Comparison of ENCODE assay signal across 24 cellular contexts in the genomic region with DNA sequence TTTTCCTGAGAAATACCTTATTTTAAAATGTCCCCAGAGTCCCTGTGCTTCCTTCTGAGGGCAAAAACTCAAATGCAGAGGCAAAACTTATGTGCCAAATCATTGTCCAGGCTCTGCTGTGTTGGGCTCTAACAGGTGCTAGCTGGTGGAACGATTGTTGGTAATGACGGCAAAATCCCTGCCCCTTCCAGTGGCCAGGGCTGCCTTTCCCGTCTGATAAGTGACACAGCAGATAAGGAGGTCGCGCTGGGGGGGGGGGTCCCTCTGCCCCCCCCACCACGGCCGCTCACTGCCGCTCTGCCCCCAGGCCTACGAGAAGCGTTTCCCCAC. TPM values are rescaled to one million over a fixed set of nuclear protein-coding genes. Genes with fewer than 3 reads are reported as not detected.
DNase-seq lines count a peak whose midpoint lies in the region; ATAC-seq and TF ChIP-seq lines count a peak whose summit lies in the region.
"Had no signal": no experiment of that assay in that cellular context is flagged by ENCODE, and none has a peak within 500 bp of the region (broad histone marks: within the 10 kb centered on the region; RNA-seq: fewer than 3 reads in every experiment).

No MANE protein-coding gene starts in this region.

- H3K27ac Mint-ChIP-seq in GM23338 (no peak overlapping the region; the same call in 1 of the 2 replicates), progenitor cell of endocrine pancreas (no peak overlapping the region)
- H3K27ac Mint-ChIP-seq in activated T-helper 17 cell treated with anti-CD3 and anti-CD28 coated beads, Interleukin-2, amount 50 U/mL, for 72 hours = no peak overlapping the region
- H3K27ac Mint-ChIP-seq: activated naive CD4-positive, alpha-beta T cell treated with anti-CD3 and anti-CD28 coated beads, Interleukin-2, amount 50 U/mL, for 24 hours; CD8-positive, alpha-beta T cell; nephron; stimulated activated memory B cell treated with anti-CD40 and anti-IgM and Interleukin-4, amounts not matched to agents 10 μg/mL and 1 μg/mL and 100 μg/mL, for 72 hours; T-cell had no signal

- H3K79me2 ChIP-seq in GM23338 (replicated peaks; ENCODE audit: insufficient read depth) (no peaks in the 10 kb centered on the region), Karpas-422 (ENCODE audit: low read length) (no peaks in the 10 kb centered on the region)

- H3K4me3 Mint-ChIP-seq in GM23338 = peak overlapping the region; percentile 65
- H3K4me3 Mint-ChIP-seq in progenitor cell of endocrine pancreas (ENCODE audit: low read depth) = peak overlapping the region; percentile 41
- no peak overlapping the region for H3K4me3 Mint-ChIP-seq in activated T-helper 17 cell treated with anti-CD3 and anti-CD28 coated beads, Interleukin-2, amount 50 U/mL, for 72 hours
- H3K4me3 Mint-ChIP-seq: activated naive CD4-positive, alpha-beta T cell treated with anti-CD3 and anti-CD28 coated beads, Interleukin-2, amount 50 U/mL, for 24 hours; CD8-positive, alpha-beta T cell; nephron; stimulated activated memory B cell treated with anti-CD40 and anti-IgM and Interleukin-4, amounts not matched to agents 10 μg/mL and 1 μg/mL and 100 μg/mL, for 72 hours; T-cell had no signal

- no peaks in the 10 kb centered on the region for H3F3A ChIP-seq in GM23338 (replicated peaks; ENCODE audit: low read depth)

- no peaks in the 10 kb centered on the region for H3K9me2 ChIP-seq in GM23338 (ENCODE audit: insufficient read depth)
- H3K9me2 ChIP-seq in Karpas-422 (replicated peaks; ENCODE audit: insufficient read depth, low read length) = no peaks in the 10 kb centered on the region

- TF ChIP-seq CTCF in GM23338 (conservative IDR thresholded peaks at IDR 0.05; ENCODE audit: low read depth in 2 of 2) (no peak), progenitor cell of endocrine pancreas (IDR thresholded peaks at IDR 0.05; ENCODE audit: unreplicated experiment) (no peak)

- peak; percentile 54 for ATAC-seq in GM23338
- ATAC-seq in activated T-helper 17 cell treated with anti-CD3 and anti-CD28 coated beads, Interleukin-2, amount 50 U/mL, for 72 hours (replicated peaks) = no peak
- ATAC-seq: CD8-positive, alpha-beta T cell; gastroesophageal sphincter had no signal

- peaks cover 5% of the 10 kb centered on the region; the same call in 1 of the 3 replicates for H3K36me3 Mint-ChIP-seq in GM23338 (ENCODE audit: low read depth)
- H3K36me3 Mint-ChIP-seq in progenitor cell of endocrine pancreas (ENCODE audit: insufficient read depth) = no peaks in the 10 kb centered on the region
- no peaks in the 10 kb centered on the region for H3K36me3 Mint-ChIP-seq in activated T-helper 17 cell treated with anti-CD3 and anti-CD28 coated beads, Interleukin-2, amount 50 U/mL, for 72 hours (ENCODE audit: low read depth)
- H3K36me3 Mint-ChIP-seq: activated naive CD4-positive, alpha-beta T cell treated with anti-CD3 and anti-CD28 coated beads, Interleukin-2, amount 50 U/mL, for 24 hours; CD8-positive, alpha-beta T cell; stimulated activated memory B cell treated with anti-CD40 and anti-IgM and Interleukin-4, amounts not matched to agents 10 μg/mL and 1 μg/mL and 100 μg/mL, for 72 hours; T-cell had no signal

- H3K36me3 ChIP-seq in GM23338 (ENCODE audit: insufficient read depth) (no peaks in the 10 kb centered on the region), Karpas-422 (ENCODE audit: insufficient read depth, low read length) (no peaks in the 10 kb centered on the region), iPS-18a (ENCODE audit: control insufficient read depth, low read depth, low read length) (no peaks in the 10 kb centered on the region)
- no peaks in the 10 kb centered on the region for H3K36me3 ChIP-seq in effector memory CD4-positive, alpha-beta T cell (ENCODE audit: control insufficient read depth, insufficient read depth, low read length)
- H3K36me3 ChIP-seq: tibial artery had no signal

- H3K4me1 Mint-ChIP-seq in GM23338 (0 out of 3 replicates have a peak, but pooled peaks cover 2% of the 10 kb centered on the region), progenitor cell of endocrine pancreas (ENCODE audit: low read depth) (no peaks in the 10 kb centered on the region)
- H3K4me1 Mint-ChIP-seq in activated T-helper 17 cell treated with anti-CD3 and anti-CD28 coated beads, Interleukin-2, amount 50 U/mL, for 72 hours = no peaks in the 10 kb centered on the region
- H3K4me1 Mint-ChIP-seq: activated naive CD4-positive, alpha-beta T cell treated with anti-CD3 and anti-CD28 coated beads, Interleukin-2, amount 50 U/mL, for 24 hours; nephron; stimulated activated memory B cell treated with anti-CD40 and anti-IgM and Interleukin-4, amounts not matched to agents 10 μg/mL and 1 μg/mL and 100 μg/mL, for 72 hours had no signal

- H3K9ac ChIP-seq in Karpas-422 (ENCODE audit: low read length) = no peak overlapping the region
- peak overlapping the region; percentile 10 for H3K9ac ChIP-seq in iPS-18a (ENCODE audit: low read length)

- H3K4me2 ChIP-seq in GM23338 (peak overlapping the region; percentile 78), Karpas-422 (ENCODE audit: low read depth, low read length, poor library complexity, severe bottlenecking) (no peak overlapping the region)

- H3K4me3 ChIP-seq in GM23338 (peak overlapping the region; percentile 55), Karpas-422 (ENCODE audit: low read length) (no peak overlapping the region), iPS-18a (ENCODE audit: low read length) (peak overlapping the region; percentile 35)
- H3K4me3 ChIP-seq in effector memory CD4-positive, alpha-beta T cell (ENCODE audit: insufficient read depth, low read depth, low read length, poor library complexity, severe bottlenecking) = no peak overlapping the region
- H3K4me3 ChIP-seq: skin epidermis, tibial artery had no signal

- no peaks in the 10 kb centered on the region for H4K20me1 ChIP-seq in GM23338 (replicated peaks; ENCODE audit: insufficient read depth)
- no peaks in the 10 kb centered on the region for H4K20me1 ChIP-seq in Karpas-422 (ENCODE audit: insufficient read depth, low read depth, low read length)

- H3K27ac ChIP-seq in GM23338 (ENCODE audit: low read depth) = no peak overlapping the region
- no peak overlapping the region for H3K27ac ChIP-seq in Karpas-422 (ENCODE audit: low read length)
- H3K27ac ChIP-seq in iPS-18a (ENCODE audit: low read length) = no peak overlapping the region
- no peak overlapping the region for H3K27ac ChIP-seq in effector memory CD4-positive, alpha-beta T cell (ENCODE audit: insufficient read depth, low read length, poor library complexity, severe bottlenecking)
- H3K27ac ChIP-seq: esophagus muscularis mucosa, gastroesophageal sphincter, skin epidermis, tibial artery had no signal

- DNase-seq in GM23338 (ENCODE audit: low spot score) (peak; percentile 48), Karpas-422 (peak; percentile 10), progenitor cell of endocrine pancreas (ENCODE audit: low spot score, unreplicated experiment) (no peak), NCI-H2107 (lab: John Stamatoyannopoulos, UW) (no peak)
- no peak for DNase-seq in effector memory CD4-positive, alpha-beta T cell
- no peak for DNase-seq in effector CD4-positive, alpha-beta T cell
- DNase-seq: activated CD4-positive, alpha-beta T cell treated with anti-CD3 and anti-CD28 coated beads for 4 hours; CD8-positive, alpha-beta T cell; left colon; NCI-H1105 treated with DMSO at 0.1 percent for 48 hours; NCI-H2081 treated with DMSO at 0.1 percent for 48 hours; stimulated activated CD4-positive, alpha-beta T cell treated with anti-CD3 and anti-CD28 coated beads, Interleukin-1b, Interleukin-23, amount 100 ng/mL, for 48 hours; T-cell; tibial artery had no signal

- 0 out of 2 replicates have a peak, but pooled peaks cover 2% of the 10 kb centered on the region for H3K9me3 ChIP-seq in Karpas-422 (ENCODE audit: low read length)
- no peaks in the 10 kb centered on the region for H3K9me3 ChIP-seq in iPS-18a (ENCODE audit: control insufficient read depth, low read depth, low read length)
- no peaks in the 10 kb centered on the region for H3K9me3 ChIP-seq in effector memory CD4-positive, alpha-beta T cell (ENCODE audit: control insufficient read depth, low read length)

- H3K4me1 ChIP-seq in GM23338 (ENCODE audit: insufficient read depth) (no peaks in the 10 kb centered on the region; the same call in 1 of the 2 replicates), Karpas-422 (ENCODE audit: low read length) (peaks cover 7% of the 10 kb centered on the region), iPS-18a (ENCODE audit: control insufficient read depth, low read depth, low read length) (no peaks in the 10 kb centered on the region)
- peaks cover 5% of the 10 kb centered on the region for H3K4me1 ChIP-seq in effector memory CD4-positive, alpha-beta T cell (ENCODE audit: control insufficient read depth, insufficient read depth, low read length, poor library complexity, severe bottlenecking)

- H3K27me3 ChIP-seq in GM23338 (ENCODE audit: insufficient read depth) = peaks cover 23% of the 10 kb centered on the region
- no peaks in the 10 kb centered on the region for H3K27me3 ChIP-seq in Karpas-422 (ENCODE audit: low read length)
- H3K27me3 ChIP-seq in iPS-18a (ENCODE audit: control insufficient read depth, insufficient read depth, low read length) = peaks cover 40% of the 10 kb centered on the region
- peaks cover 6% of the 10 kb centered on the region for H3K27me3 ChIP-seq in effector memory CD4-positive, alpha-beta T cell (replicated peaks; ENCODE audit: control insufficient read depth, insufficient read depth, low read length, poor library complexity, severe bottlenecking)

- H3K9me3 Mint-ChIP-seq in GM23338 (no peaks in the 10 kb centered on the region; the same call in 2 of the 3 replicates), progenitor cell of endocrine pancreas (ENCODE audit: low read depth) (peaks cover 9% of the 10 kb centered on the region)
- no peaks in the 10 kb centered on the region for H3K9me3 Mint-ChIP-seq in activated T-helper 17 cell treated with anti-CD3 and anti-CD28 coated beads, Interleukin-2, amount 50 U/mL, for 72 hours
- H3K9me3 Mint-ChIP-seq: CD8-positive, alpha-beta T cell; T-cell had no signal

- H2AFZ ChIP-seq in GM23338 (peak overlapping the region; percentile 96), Karpas-422 (ENCODE audit: low read length) (no peak overlapping the region)

- peaks cover 28% of the 10 kb centered on the region for H3K27me3 Mint-ChIP-seq in GM23338 (ENCODE audit: insufficient read depth, low read depth, poor library complexity)
- peaks cover 49% of the 10 kb centered on the region for H3K27me3 Mint-ChIP-seq in progenitor cell of endocrine pancreas
- peaks cover 26% of the 10 kb centered on the region for H3K27me3 Mint-ChIP-seq in activated T-helper 17 cell treated with anti-CD3 and anti-CD28 coated beads, Interleukin-2, amount 50 U/mL, for 72 hours

RNA-seq across cellular contexts. Expression of a gene that starts 29.1 kb away (rescaled TPM):
- total RNA-seq in GM23338 (2014; rRNA removed; shearing (Covaris generic)) = 5.5 and 5.9 TPM in 2 replicates
- 1.7 and 2.6 TPM in 2 replicates for polyA plus RNA-seq in GM23338 (2016; fragmentation: Nextera tagmentation; extraction: Ambion mirVana)
- total RNA-seq in Karpas-422 (2014; rRNA removed; shearing (Covaris generic); ENCODE audit: low replicate concordance) = not detected in 2 replicates
- total RNA-seq in progenitor cell of endocrine pancreas = 1.8 and 2.1 TPM in 2 replicates
- 1 to 10 TPM in 1 of 2 donors, under 1 TPM in 1; 0.61 to 1.0 TPM for total RNA-seq in activated T-helper 17 cell treated with anti-CD3 and anti-CD28 coated beads, Interleukin-2, amount 50 U/mL, for 72 hours
- total RNA-seq: activated CD8-positive, alpha-beta memory T cell treated with anti-CD3 and anti-CD28 coated beads for 36 hours; CD8-positive, alpha-beta T cell; pulmonary artery endothelial cell had no signal

RNA-seq across cellular contexts. Expression of a gene that starts 46.5 kb away (rescaled TPM):
- 13.1 and 20.7 TPM in 2 replicates for total RNA-seq in GM23338 (2014; rRNA removed; shearing (Covaris generic))
- polyA plus RNA-seq in GM23338 (2016; fragmentation: Nextera tagmentation; extraction: Ambion mirVana) = 6.3 and 7.5 TPM in 2 replicates
- 12.6 and 19.3 TPM in 2 replicates for total RNA-seq in Karpas-422 (2014; rRNA removed; shearing (Covaris generic); ENCODE audit: low replicate concordance)
- total RNA-seq in progenitor cell of endocrine pancreas = 28.4 and 29.2 TPM in 2 replicates
- 10 to 100 TPM in 1 of 2 donors, 1 to 10 TPM in 1; 8.5 to 18.6 TPM for total RNA-seq in activated T-helper 17 cell treated with anti-CD3 and anti-CD28 coated beads, Interleukin-2, amount 50 U/mL, for 72 hours

RNA-seq across cellular contexts. Expression of a gene that starts 50.3 kb away (rescaled TPM):
- 26.1 and 31.7 TPM in 2 replicates for total RNA-seq in GM23338 (2014; rRNA removed; shearing (Covaris generic))
- 9.4 and 10.6 TPM in 2 replicates for polyA plus RNA-seq in GM23338 (2016; fragmentation: Nextera tagmentation; extraction: Ambion mirVana)
- total RNA-seq in Karpas-422 (2014; rRNA removed; shearing (Covaris generic); ENCODE audit: low replicate concordance) = not detected in 2 replicates
- total RNA-seq in progenitor cell of endocrine pancreas = 62.7 and 64.1 TPM in 2 replicates
- total RNA-seq in activated T-helper 17 cell treated with anti-CD3 and anti-CD28 coated beads, Interleukin-2, amount 50 U/mL, for 72 hours = not detected
- total RNA-seq: activated CD8-positive, alpha-beta memory T cell treated with anti-CD3 and anti-CD28 coated beads for 36 hours; CD8-positive, alpha-beta T cell had no signal

Comparison
In these comparisons a context has a peak if more than half of its experiments do, and no peak if none do; other contexts are left out.
1. DNase-seq: peak in GM23338 (single experiment) and Karpas-422 (single experiment); none in progenitor cell of endocrine pancreas (single experiment), effector memory CD4-positive, alpha-beta T cell (0 of 3), effector CD4-positive, alpha-beta T cell (single experiment) and NCI-H2107 (single experiment).
2. H3K4me3 ChIP-seq: peak in GM23338 (single experiment) and iPS-18a (single experiment); none in Karpas-422 (single experiment) and effector memory CD4-positive, alpha-beta T cell (single experiment).
3. RNA of a gene that starts 50.3 kb away (total RNA-seq): 62.7 to 64.1 TPM in progenitor cell of endocrine pancreas and 26.1 to 31.7 TPM in GM23338; not detected in activated T-helper 17 cell treated with anti-CD3 and anti-CD28 coated beads, Interleukin-2, amount 50 U/mL, for 72 hours and not detected in Karpas-422; every median in the first group is over 10 times any median in the second.